Comparison of ENCODE assay signal across 1 cellular context in genomic region chr4:10129196-10130185, GRCh38.
TF ChIP-seq lines count a peak whose summit lies in the region.

No MANE protein-coding gene starts in this region.

TF ChIP-seq in K562, 482 proteins besides CTCF, POLR2A, EP300 and RAD21:
- TF ChIP-seq THAP7 (CRISPR knock-in tag; IDR thresholded peaks at IDR 0.05) (no peak), ZNF134 (CRISPR knock-in tag; conservative IDR thresholded peaks at IDR 0.05) (0 out of 2 replicates have a peak, but pooled peaks have one; percentile 17), ZNF347 (CRISPR knock-in tag; IDR thresholded peaks at IDR 0.05; ENCODE audit: low read depth) (no peak), ZNF79 (CRISPR knock-in tag; IDR thresholded peaks at IDR 0.05; ENCODE audit: low read depth) (no peak)
TF ChIP-seq in K562: peak in this region for 1.
